Comparison of ENCODE assay signal across 9 cellular contexts in genomic region chr12:132561784-132562156, GRCh38. TPM values are rescaled to one million over a fixed set of nuclear protein-coding genes. Genes with fewer than 3 reads are reported as not detected.
DNase-seq lines count a peak whose midpoint lies in the region; ATAC-seq and TF ChIP-seq lines count a peak whose summit lies in the region.
"Had no signal": no experiment of that assay in that cellular context is flagged by ENCODE, and none has a peak within 500 bp of the region (broad histone marks: within the 10 kb centered on the region; RNA-seq: fewer than 3 reads in every experiment).

No MANE protein-coding gene starts in this region.

- no peak overlapping the region for H2BK12ac ChIP-seq in trophoblast cell (ENCODE audit: low read length)

- H3K36me3 ChIP-seq in Peyer's patch (peaks cover 0 to 8% (median 0%) of the 10 kb centered on the region in 3 donors), trophoblast cell (ENCODE audit: control insufficient read depth in 1 of 2, insufficient read depth in 2 of 2, low read length in 2 of 2) (peaks cover 3 to 19% of the 10 kb centered on the region in 2 experiments)

- H3K4ac ChIP-seq in trophoblast cell (ENCODE audit: low read depth, low read length), result no peak overlapping the region

- no peak overlapping the region for H2AFZ ChIP-seq in trophoblast cell (ENCODE audit: insufficient read depth, low read length, poor library complexity)

- H3K4me2 ChIP-seq in trophoblast cell (ENCODE audit: low read length), result no peak overlapping the region

- H3K27ac ChIP-seq in Peyer's patch (peak overlapping the region in 1 of 4 donors; percentile 76), foreskin keratinocyte (no peak overlapping the region), trophoblast cell (ENCODE audit: low read depth, low read length) (no peak overlapping the region)
- H3K27ac ChIP-seq: epithelial cell of prostate had no signal

- no peak overlapping the region for H4K91ac ChIP-seq in trophoblast cell (ENCODE audit: low read depth, low read length)

- H3K79me1 ChIP-seq in trophoblast cell (ENCODE audit: low read length), result peaks cover 9% of the 10 kb centered on the region

- no peak overlapping the region for H3K14ac ChIP-seq in trophoblast cell (ENCODE audit: low read length)

- H3K9me3 ChIP-seq in Peyer's patch (no peaks in the 10 kb centered on the region), trophoblast cell (ENCODE audit: insufficient read depth, low read depth, low read length) (peaks cover 14% of the 10 kb centered on the region)

- H3K9ac ChIP-seq in trophoblast cell (ENCODE audit: low read length), result no peak overlapping the region

- ATAC-seq in foreskin keratinocyte (peak; percentile 14), GM18511 (IDR thresholded peaks at IDR 0.05; ENCODE audit: unreplicated experiment) (no peak), HG03175 (IDR thresholded peaks at IDR 0.05; ENCODE audit: unreplicated experiment) (no peak)

- no peak overlapping the region for H2BK5ac ChIP-seq in trophoblast cell (ENCODE audit: low read depth, low read length, poor library complexity)

- no peak overlapping the region for H3K23ac ChIP-seq in trophoblast cell (ENCODE audit: low read length)

- H3K27me3 ChIP-seq in Peyer's patch, result no peaks in the 10 kb centered on the region
- no peaks in the 10 kb centered on the region for H3K27me3 ChIP-seq in foreskin keratinocyte
- H3K27me3 ChIP-seq in trophoblast cell (ENCODE audit: insufficient read depth, low read length), result no peaks in the 10 kb centered on the region

- H3K79me2 ChIP-seq in trophoblast cell (ENCODE audit: control insufficient read depth, insufficient read depth, low read length, poor library complexity), result peaks cover 6% of the 10 kb centered on the region

- H3K18ac ChIP-seq in trophoblast cell (ENCODE audit: low read length), result no peak overlapping the region

- no peak overlapping the region for H2AK5ac ChIP-seq in trophoblast cell (ENCODE audit: low read length)

- no peak overlapping the region for H4K8ac ChIP-seq in trophoblast cell (ENCODE audit: low read depth, low read length)

- no peak overlapping the region for H2BK120ac ChIP-seq in trophoblast cell (ENCODE audit: insufficient read depth, low read length, poor library complexity)

- WGBS in trophoblast cell (ENCODE audit: extremely low coverage, insufficient coverage, insufficient read length), result no CpG with 5 or more reads among the region's 8 CpGs

- TF ChIP-seq POLR2A in Peyer's patch (IDR thresholded peaks at IDR 0.05), result no peak

- H3K4me3 ChIP-seq in Peyer's patch, result no peak overlapping the region
- H3K4me3 ChIP-seq in trophoblast cell (ENCODE audit: low read depth, low read length), result no peak overlapping the region

- no peak overlapping the region for H4K12ac ChIP-seq in trophoblast cell (ENCODE audit: low read depth, low read length)

- peak; percentile 41 for TF ChIP-seq CTCF in GM10266 (IDR thresholded peaks at IDR 0.05; ENCODE audit: control insufficient read depth, insufficient read depth, low read depth, missing control alignments)
- peak in 3 of 6 experiments; percentile 11 to 27 (median 21) for TF ChIP-seq CTCF in Peyer's patch (IDR thresholded peaks at IDR 0.05)
- TF ChIP-seq CTCF in foreskin keratinocyte (conservative IDR thresholded peaks at IDR 0.05), result peak; percentile 65

- peaks cover 0 to 24% (median 16%) of the 10 kb centered on the region in 4 donors for H3K4me1 ChIP-seq in Peyer's patch
- no peaks in the 10 kb centered on the region for H3K4me1 ChIP-seq in foreskin keratinocyte
- H3K4me1 ChIP-seq in trophoblast cell (ENCODE audit: control insufficient read depth in 1 of 2, insufficient read depth in 2 of 2, low read length in 2 of 2), result peaks cover 6 to 7% of the 10 kb centered on the region in 2 experiments

- DNase-seq in AG08395 (ENCODE audit: low spot score) (peak; percentile 34), GM10266 (ENCODE audit: extremely low spot score) (peak; percentile 79), Peyer's patch (peak in 2 of 3 donors; percentile 28 to 57), foreskin keratinocyte (no peak), trophoblast cell (no peak)
- no peak for DNase-seq in activated effector memory CD4-positive, alpha-beta T cell treated with Interleukin-2 at 50 U/mL for 16 hours

RNA-seq across cellular contexts. Expression of gene LRCOL1, which starts 48.6 kb away (rescaled TPM):
- not detected for total RNA-seq in Peyer's patch
- total RNA-seq in foreskin keratinocyte, result not detected in 2 replicates
- not detected in 2 replicates for polyA plus RNA-seq in foreskin keratinocyte
- not detected in 2 replicates for polyA plus RNA-seq in trophoblast cell (2013)

RNA-seq across cellular contexts. Expression of gene P2RX2, which starts 56.8 kb away (rescaled TPM):
- total RNA-seq in Peyer's patch (1 to 10 TPM in 3 of 4 donors, not detected in 1; 3.8 to 4.7 (median 4.1) TPM), foreskin keratinocyte (not detected in 2 replicates)
- not detected in 2 replicates for polyA plus RNA-seq in foreskin keratinocyte
- 0.15 and 0.16 TPM in 2 replicates for polyA plus RNA-seq in trophoblast cell (2013)

Comparison
In these comparisons a context has a peak if more than half of its experiments do, and no peak if none do; other contexts are left out.
1. DNase-seq: peak in AG08395 (single experiment), GM10266 (single experiment) and Peyer's patch (2 of 3); none in foreskin keratinocyte (0 of 2), trophoblast cell (0 of 2) and activated effector memory CD4-positive, alpha-beta T cell treated with Interleukin-2 at 50 U/mL for 16 hours (single experiment).